Comparison of ENCODE assay signal across 1 cellular context in genomic region chr14:96307434-96307833, GRCh38.
TF ChIP-seq lines count a peak whose summit lies in the region.

No MANE protein-coding gene starts in this region.

TF ChIP-seq in HepG2, 621 proteins besides CTCF, POLR2A, EP300 and RAD21:
- no peak for TF ChIP-seq ASH2L (IDR thresholded peaks at IDR 0.05; ENCODE audit: insufficient read length, low read depth, low read length)
- TF ChIP-seq HNRNPK (IDR thresholded peaks at IDR 0.05; ENCODE audit: low read depth, low read length, poor library complexity, severe bottlenecking): peak; percentile 67
- no peak for TF ChIP-seq ZNF670 (CRISPR knock-in tag; IDR thresholded peaks at IDR 0.05; ENCODE audit: borderline replicate concordance)
